1 cellular context compared by ENCODE assay signal in the genomic region with DNA sequence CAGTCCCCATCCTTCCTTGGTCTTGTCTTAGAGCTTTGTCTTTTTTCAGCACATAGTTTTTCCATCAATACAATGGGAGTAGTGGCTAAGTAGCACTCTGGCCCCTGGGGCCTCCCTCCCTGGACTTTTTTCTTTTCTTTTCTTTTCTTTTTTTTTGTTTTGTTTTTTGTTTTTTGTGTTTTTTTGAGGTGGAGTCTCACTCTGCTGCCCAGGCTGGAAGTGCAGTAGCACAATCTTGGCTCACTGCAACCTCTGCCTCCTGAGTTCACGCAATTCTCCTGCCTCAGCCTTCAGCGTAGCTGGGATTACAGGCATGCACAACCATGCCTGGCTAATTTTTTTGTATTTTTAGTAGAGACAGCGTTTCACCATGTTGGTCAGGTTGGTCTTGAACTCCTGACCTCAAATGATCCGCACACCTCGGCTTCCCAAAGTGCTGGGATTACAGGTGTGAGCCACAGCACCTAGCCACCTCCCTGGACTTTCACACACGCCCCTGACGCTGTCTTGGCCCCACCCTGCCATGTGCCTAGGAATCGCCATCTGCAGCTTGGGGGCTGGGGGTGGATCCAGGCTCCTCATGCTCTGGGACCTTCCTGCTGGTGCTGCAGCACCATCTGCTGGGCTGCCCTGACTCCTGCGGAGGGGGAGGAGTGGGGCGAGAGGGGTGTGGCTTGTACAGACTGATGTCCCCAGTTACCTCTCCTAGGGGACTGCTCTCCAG.
TF ChIP-seq lines count a peak whose summit lies in the region.

No MANE protein-coding gene starts in this region.

TF ChIP-seq in K562, 482 proteins besides CTCF, POLR2A, EP300 and RAD21 (continues in another document):
- TF ChIP-seq NEUROD1 (IDR thresholded peaks at IDR 0.05; ENCODE audit: borderline replicate concordance, low read depth, low read length, partially characterized antibody) (peak; percentile 57), CXXC5 (CRISPR knock-in tag; IDR thresholded peaks at IDR 0.05) (peak; percentile 27), ZNF408 (CRISPR knock-in tag; IDR thresholded peaks at IDR 0.05; ENCODE audit: low read depth) (no peak), ZSCAN29 (IDR thresholded peaks at IDR 0.05) (no peak), NKRF (IDR thresholded peaks at IDR 0.05; ENCODE audit: borderline replicate concordance) (peak; percentile 91), MTA3 (IDR thresholded peaks at IDR 0.05; ENCODE audit: borderline replicate concordance) (peak; percentile 62; the same call in 1 of the 2 replicates), SIRT6 (IDR thresholded peaks at IDR 0.05; ENCODE audit: low read depth, low read length) (no peak), CHD2 (IDR thresholded peaks at IDR 0.05; ENCODE audit: low read depth, low read length) (peak; percentile 46; the same call in 1 of the 2 replicates), JUND (IDR thresholded peaks at IDR 0.05; ENCODE audit: borderline replicate concordance, low read depth, low read length) (peak; percentile 56; the same call in 1 of the 2 replicates), JUND (tag; IDR thresholded peaks at IDR 0.05; ENCODE audit: borderline replicate concordance, low read depth, low read length) (peak; percentile 32; the same call in 1 of the 3 replicates), GATA2 (CRISPR knock-in tag; IDR thresholded peaks at IDR 0.05) (0 out of 2 replicates have a peak, but pooled peaks have one; percentile 15), FOSL1 (tag; conservative IDR thresholded peaks at IDR 0.05) (0 out of 2 replicates have a peak, but pooled peaks have one; percentile 22), ZNF165 (CRISPR knock-in tag; IDR thresholded peaks at IDR 0.05; ENCODE audit: borderline replicate concordance) (no peak), ZNF766 (CRISPR knock-in tag; conservative IDR thresholded peaks at IDR 0.05) (0 out of 2 replicates have a peak, but pooled peaks have one; percentile 40), SIN3A (IDR thresholded peaks at IDR 0.05; ENCODE audit: borderline replicate concordance in 2 of 2, control insufficient read depth in 1 of 2, low read depth in 2 of 2, low read length in 2 of 2) (peak; percentile 74 to 97; a peak in 2 of 4 replicates), ZNF24 (IDR thresholded peaks at IDR 0.05) (peak; percentile 21; the same call in 1 of the 2 replicates), GATAD2B (IDR thresholded peaks at IDR 0.05; ENCODE audit: borderline replicate concordance) (no peak), BRD4 (IDR thresholded peaks at IDR 0.05) (no peak), XRCC5 (IDR thresholded peaks at IDR 0.05; ENCODE audit: low read depth, low read length) (peak; percentile 91), PHTF2 (CRISPR knock-in tag; IDR thresholded peaks at IDR 0.05) (no peak), ARID2 (IDR thresholded peaks at IDR 0.05) (peak; percentile 92), SP1 (CRISPR knock-in tag; IDR thresholded peaks at IDR 0.05) (peak; percentile 91), ZBTB2 (IDR thresholded peaks at IDR 0.05) (peak; percentile 68; the same call in 1 of the 2 replicates), HOMEZ (CRISPR knock-in tag; IDR thresholded peaks at IDR 0.05) (no peak), CREM (IDR thresholded peaks at IDR 0.05; ENCODE audit: low read depth) (peak; percentile 64; the same call in 1 of the 2 replicates), U2AF1 (optimal IDR thresholded peaks at IDR 0.05; ENCODE audit: low read depth, low read length) (no peak), TBP (optimal IDR thresholded peaks at IDR 0.05; ENCODE audit: low read depth, low read length) (peak; percentile 12), BHLHE40 (IDR thresholded peaks at IDR 0.05; ENCODE audit: low read length) (peak; percentile 74), FOXP4 (CRISPR knock-in tag; IDR thresholded peaks at IDR 0.05; ENCODE audit: borderline replicate concordance) (peak; percentile 94; the same call in 1 of the 2 replicates), ZKSCAN1 (IDR thresholded peaks at IDR 0.05; ENCODE audit: low read depth, low read length) (0 out of 2 replicates have a peak, but pooled peaks have one; percentile 48), ZNF518B (CRISPR knock-in tag; IDR thresholded peaks at IDR 0.05) (no peak), ZNF263 (CRISPR knock-in tag; IDR thresholded peaks at IDR 0.05; ENCODE audit: borderline replicate concordance) (peak; percentile 60; the same call in 1 of the 2 replicates), TSC22D4 (tag; IDR thresholded peaks at IDR 0.05) (no peak), CBFA2T3 (IDR thresholded peaks at IDR 0.05) (peak; percentile 61), ZNF23 (CRISPR knock-in tag; IDR thresholded peaks at IDR 0.05) (no peak), XRCC4 (IDR thresholded peaks at IDR 0.05; ENCODE audit: extremely low read depth, insufficient read depth, insufficient read length) (no peak), MTA1 (IDR thresholded peaks at IDR 0.05; ENCODE audit: borderline replicate concordance) (peak; percentile 5; the same call in 1 of the 2 replicates), HCFC1 (IDR thresholded peaks at IDR 0.05; ENCODE audit: low read depth, low read length) (peak; percentile 58), TCF3 (CRISPR knock-in tag; IDR thresholded peaks at IDR 0.05) (peak; percentile 54), ZBED1 (IDR thresholded peaks at IDR 0.05) (0 out of 2 replicates have a peak, but pooled peaks have one; percentile 59), RB1 (IDR thresholded peaks at IDR 0.05; ENCODE audit: low read depth) (peak; percentile 83), L3MBTL2 (IDR thresholded peaks at IDR 0.05) (peak; percentile 84), EGR1 (conservative IDR thresholded peaks at IDR 0.05) (peak; percentile 69), ETS2 (tag; IDR thresholded peaks at IDR 0.05; ENCODE audit: borderline replicate concordance, poor library complexity, severe bottlenecking) (no peak), ELF1 (tag; IDR thresholded peaks at IDR 0.05) (peak; percentile 19; the same call in 1 of the 2 replicates), HDAC1 (IDR thresholded peaks at IDR 0.05) (peak in 1 of 2 experiments; percentile 92; a peak in 2 of 4 replicates), LARP7 (IDR thresholded peaks at IDR 0.05) (peak; percentile 60; the same call in 1 of the 2 replicates)
- TF ChIP-seq, protein P1, sequence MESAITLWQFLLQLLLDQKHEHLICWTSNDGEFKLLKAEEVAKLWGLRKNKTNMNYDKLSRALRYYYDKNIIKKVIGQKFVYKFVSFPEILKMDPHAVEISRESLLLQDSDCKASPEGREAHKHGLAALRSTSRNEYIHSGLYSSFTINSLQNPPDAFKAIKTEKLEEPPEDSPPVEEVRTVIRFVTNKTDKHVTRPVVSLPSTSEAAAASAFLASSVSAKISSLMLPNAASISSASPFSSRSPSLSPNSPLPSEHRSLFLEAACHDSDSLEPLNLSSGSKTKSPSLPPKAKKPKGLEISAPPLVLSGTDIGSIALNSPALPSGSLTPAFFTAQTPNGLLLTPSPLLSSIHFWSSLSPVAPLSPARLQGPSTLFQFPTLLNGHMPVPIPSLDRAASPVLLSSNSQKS (CRISPR knock-in tag; IDR thresholded peaks at IDR 0.05), result no peak
- TF ChIP-seq, protein P2, sequence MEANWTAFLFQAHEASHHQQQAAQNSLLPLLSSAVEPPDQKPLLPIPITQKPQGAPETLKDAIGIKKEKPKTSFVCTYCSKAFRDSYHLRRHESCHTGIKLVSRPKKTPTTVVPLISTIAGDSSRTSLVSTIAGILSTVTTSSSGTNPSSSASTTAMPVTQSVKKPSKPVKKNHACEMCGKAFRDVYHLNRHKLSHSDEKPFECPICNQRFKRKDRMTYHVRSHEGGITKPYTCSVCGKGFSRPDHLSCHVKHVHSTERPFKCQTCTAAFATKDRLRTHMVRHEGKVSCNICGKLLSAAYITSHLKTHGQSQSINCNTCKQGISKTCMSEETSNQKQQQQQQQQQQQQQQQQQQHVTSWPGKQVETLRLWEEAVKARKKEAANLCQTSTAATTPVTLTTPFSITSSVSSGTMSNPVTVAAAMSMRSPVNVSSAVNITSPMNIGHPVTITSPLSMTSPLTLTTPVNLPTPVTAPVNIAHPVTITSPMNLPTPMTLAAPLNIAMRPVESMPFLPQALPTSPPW (CRISPR knock-in tag; IDR thresholded peaks at IDR 0.05), result peak; percentile 95
- TF ChIP-seq, protein P3, sequence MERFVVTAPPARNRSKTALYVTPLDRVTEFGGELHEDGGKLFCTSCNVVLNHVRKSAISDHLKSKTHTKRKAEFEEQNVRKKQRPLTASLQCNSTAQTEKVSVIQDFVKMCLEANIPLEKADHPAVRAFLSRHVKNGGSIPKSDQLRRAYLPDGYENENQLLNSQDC (CRISPR knock-in tag; IDR thresholded peaks at IDR 0.05), result no peak
- TF ChIP-seq, protein P4, sequence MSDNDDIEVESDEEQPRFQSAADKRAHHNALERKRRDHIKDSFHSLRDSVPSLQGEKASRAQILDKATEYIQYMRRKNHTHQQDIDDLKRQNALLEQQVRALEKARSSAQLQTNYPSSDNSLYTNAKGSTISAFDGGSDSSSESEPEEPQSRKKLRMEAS (CRISPR knock-in tag; IDR thresholded peaks at IDR 0.05), result peak; percentile 100
